Comparison of ENCODE assay signal across 16 cellular contexts in the genomic region with DNA sequence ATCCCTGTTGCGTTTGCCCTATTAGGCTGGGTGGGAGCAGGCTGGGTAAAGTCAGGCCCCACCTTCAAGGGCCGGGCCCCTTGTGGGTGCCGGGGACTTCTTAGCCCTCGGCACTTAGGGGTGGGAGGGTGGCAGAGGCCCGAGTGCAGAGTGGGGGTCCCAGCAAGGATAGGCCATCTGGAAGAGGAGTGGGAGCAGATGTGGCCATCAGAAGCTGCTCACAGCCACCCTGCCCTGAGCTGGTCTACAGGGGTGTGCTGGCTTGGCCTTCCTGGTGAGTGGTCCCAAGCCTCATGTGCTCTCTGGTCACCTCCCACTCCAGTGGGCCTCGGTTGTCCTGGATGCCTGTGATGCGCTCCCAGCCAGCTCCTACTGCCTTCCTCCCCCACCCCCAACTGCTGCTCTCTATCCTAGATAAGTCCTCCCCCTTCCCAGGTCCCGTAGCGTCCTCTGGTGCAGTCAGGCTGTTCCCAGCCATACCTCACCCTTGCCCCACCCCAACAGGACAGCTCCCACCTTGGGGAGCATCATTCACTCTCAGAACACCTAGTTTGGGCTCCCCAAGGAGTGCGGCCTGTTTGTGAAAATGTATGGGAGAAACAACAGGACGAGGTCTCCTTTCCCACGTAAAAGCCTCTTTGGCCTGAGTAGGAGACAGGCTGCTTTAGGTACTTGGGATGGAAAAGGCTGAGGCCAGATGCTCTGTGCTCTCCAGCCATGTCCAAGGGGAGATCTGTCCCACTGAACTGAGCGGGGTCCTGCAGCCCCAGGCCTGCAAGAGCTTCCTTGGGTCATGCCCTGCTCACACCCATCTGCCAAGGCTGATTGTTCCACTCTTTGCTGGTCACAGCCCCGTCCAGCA.
"Had no signal": no experiment of that assay in that cellular context is flagged by ENCODE, and none has a peak within 500 bp of the region (broad histone marks: within the 10 kb centered on the region; RNA-seq: fewer than 3 reads in every experiment).

No MANE protein-coding gene starts in this region.

- H3K36me3 ChIP-seq: neural progenitor cell, thoracic aorta had no signal

- H3K4me3 ChIP-seq: hepatocyte, neural progenitor cell, thoracic aorta had no signal

- DNase-seq: activated CD4-positive, alpha-beta T cell treated with anti-CD3 and anti-CD28 coated beads, Interleukin-2, amount 50 U/mL, for 4 hours; activated CD4-positive, CD25-positive, alpha-beta regulatory T cell treated with anti-CD3 and anti-CD28 coated beads, Interleukin-2, amount 50 U/mL, for 72 hours; activated CD8-positive, alpha-beta memory T cell treated with anti-CD3 and anti-CD28 coated beads, Interleukin-2, amount 50 U/mL, for 4 hours; activated naive CD4-positive, alpha-beta T cell; central memory CD4-positive, alpha-beta T cell; cortex of kidney; effector memory CD4-positive, alpha-beta T cell; SIG-M5; stimulated activated CD4-positive, alpha-beta T cell treated with anti-CD3 and anti-CD28 coated beads, Interleukin-2, amount 100 ng/mL, for 48 hours; T-helper 2 cell had no signal

- H3K9me3 Mint-ChIP-seq: neural progenitor cell; stimulated activated naive CD8-positive, alpha-beta T cell treated with anti-CD3 and anti-CD28 coated beads, Interleukin-15, Interleukin-2, amounts not matched to agents 100 ng/mL and 50 ng/mL, for 24 hours had no signal

- H3K9me3 ChIP-seq: thoracic aorta had no signal

- H3K27me3 ChIP-seq: hepatocyte, neural progenitor cell had no signal

- H3K79me2 ChIP-seq: hepatocyte had no signal

- H3K4me2 ChIP-seq: hepatocyte, neural progenitor cell had no signal

- H3K9ac ChIP-seq: neural progenitor cell had no signal

- H2AFZ ChIP-seq: hepatocyte, neural progenitor cell had no signal

- H3K27ac ChIP-seq: hepatocyte, neural progenitor cell, thoracic aorta had no signal

- H3K27ac Mint-ChIP-seq: neural progenitor cell; stimulated activated naive CD8-positive, alpha-beta T cell treated with anti-CD3 and anti-CD28 coated beads, Interleukin-15, Interleukin-2, amounts not matched to agents 100 ng/mL and 50 ng/mL, for 24 hours had no signal

- FAIRE-seq: frontal cortex, urothelium cell line had no signal

- H3K4me3 Mint-ChIP-seq: neural progenitor cell; stimulated activated naive CD8-positive, alpha-beta T cell treated with anti-CD3 and anti-CD28 coated beads, Interleukin-15, Interleukin-2, amounts not matched to agents 100 ng/mL and 50 ng/mL, for 24 hours had no signal

- H3K27me3 Mint-ChIP-seq: stimulated activated naive CD8-positive, alpha-beta T cell treated with anti-CD3 and anti-CD28 coated beads, Interleukin-15, Interleukin-2, amounts not matched to agents 100 ng/mL and 50 ng/mL, for 24 hours had no signal
